In the genomic region with DNA sequence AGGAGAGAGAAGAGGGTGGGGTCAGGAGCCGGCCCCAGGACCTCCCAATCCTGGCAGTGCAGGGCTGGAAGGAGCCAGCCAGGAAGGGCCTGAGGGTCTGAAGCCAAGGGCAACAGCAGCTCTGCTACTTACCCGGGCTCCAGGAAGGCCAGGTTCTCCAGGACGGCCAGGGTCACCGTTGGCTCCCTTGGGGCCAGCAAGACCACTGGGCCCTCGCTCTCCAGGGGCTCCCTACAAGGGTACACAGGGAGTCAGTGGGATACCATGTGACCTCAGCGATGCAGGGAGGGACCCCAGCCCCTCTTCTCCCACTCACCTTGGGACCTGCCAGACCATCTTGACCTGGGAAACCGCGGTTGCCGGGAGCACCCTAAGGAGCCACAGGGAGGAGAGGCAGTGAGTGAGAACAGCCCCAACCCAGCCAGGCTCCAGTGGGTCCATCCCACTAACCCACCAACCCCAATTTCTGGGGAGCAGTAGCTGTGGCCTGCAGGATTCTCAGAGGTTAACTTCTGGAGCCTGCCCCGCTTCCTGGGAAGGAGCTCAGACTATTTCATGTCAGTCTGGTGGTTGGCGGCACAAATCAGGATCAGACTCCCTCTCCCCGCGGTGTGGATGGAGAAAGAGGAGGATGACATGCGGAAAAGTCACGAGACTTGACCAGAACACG, we compare ENCODE assay signal across 20 cellular contexts. TPM values are rescaled to one million over a fixed set of nuclear protein-coding genes. Genes with fewer than 3 reads are reported as not detected.
A peak's percentile ranks its signal among the peaks of the same experiment; 100 is the strongest.
DNase-seq lines count a peak whose midpoint lies in the region; ATAC-seq, FAIRE-seq and TF ChIP-seq lines count a peak whose summit lies in the region.
"Had no signal": no experiment of that assay in that cellular context is flagged by ENCODE, and none has a peak within 500 bp of the region (broad histone marks: within the 10 kb centered on the region; RNA-seq: fewer than 3 reads in every experiment).

No MANE protein-coding gene starts in this region.

- H3K27me3 Mint-ChIP-seq in activated B cell treated with CpG ODN at 0.5 μM for 24 hours = peaks cover 2% of the 10 kb centered on the region

- H3K36me3 Mint-ChIP-seq in activated B cell treated with CpG ODN at 0.5 μM for 24 hours (ENCODE audit: low read depth) = no peaks in the 10 kb centered on the region
- H3K36me3 Mint-ChIP-seq: CD14-positive monocyte; CD8-positive, alpha-beta T cell had no signal

- no peak overlapping the region for H3K4me2 ChIP-seq in osteoblast (ENCODE audit: insufficient read depth, low read length)
- H3K4me2 ChIP-seq: GM23338 had no signal

- no peak for ATAC-seq in activated B cell treated with CpG ODN at 0.5 μM for 24 hours (ENCODE audit: low read depth)
- ATAC-seq: CD8-positive, alpha-beta T cell; GM23338; HCT116 had no signal

- no peak overlapping the region for H3K27ac Mint-ChIP-seq in activated B cell treated with CpG ODN at 0.5 μM for 24 hours
- H3K27ac Mint-ChIP-seq: CD8-positive, alpha-beta T cell; GM23338; HFFc6 had no signal

- no peak for FAIRE-seq in kidney (lab: Jason Lieb, UNC)
- FAIRE-seq: A204.1 had no signal

- WGBS in spleen, 5 donors = 76 to 91% (median 83%) methylated on average over 8 to 16 of the region's 16 CpGs

- no peak overlapping the region for H3K4me3 Mint-ChIP-seq in activated B cell treated with CpG ODN at 0.5 μM for 24 hours
- H3K4me3 Mint-ChIP-seq: CD14-positive monocyte; CD8-positive, alpha-beta T cell; GM23338; HFFc6 had no signal

- no peaks in the 10 kb centered on the region for H3K9me3 Mint-ChIP-seq in activated B cell treated with CpG ODN at 0.5 μM for 24 hours
- H3K9me3 Mint-ChIP-seq: CD14-positive monocyte; CD8-positive, alpha-beta T cell; GM23338; HFFc6 had no signal

- H3K79me2 ChIP-seq in osteoblast (ENCODE audit: insufficient read depth, low read length) = no peaks in the 10 kb centered on the region

- TF ChIP-seq POLR2A in spleen (IDR thresholded peaks at IDR 0.05) = no peak

- H3K27me3 ChIP-seq in osteoblast (ENCODE audit: insufficient read depth, low read length) (peaks cover 10% of the 10 kb centered on the region), spleen (replicated peaks in 1 of 7) (peaks cover 0 to 3% (median 0%) of the 10 kb centered on the region in 7 donors)

- intact Hi-C loops in activated B cell treated with CpG ODN at 0.5 μM for 24 hours (cut with micrococcal nuclease) (no loop called here), kidney (cut with DNase I) (no loop called here), spleen (cut with DNase I; ENCODE audit: low total_unique reads) (no loop called here)

- POLR2A ChIA-PET in activated B cell treated with CpG ODN at 0.5 μM for 24 hours (lab: Charles Lee) = no interaction called here

- no peak for TF ChIP-seq CTCF in activated B cell treated with CpG ODN at 0.5 μM for 24 hours (IDR thresholded peaks at IDR 0.05)
- TF ChIP-seq CTCF in kidney (IDR thresholded peaks at IDR 0.05; ENCODE audit: borderline replicate concordance, extremely low read depth, insufficient read depth) = no peak
- no peak for TF ChIP-seq CTCF in osteoblast (IDR thresholded peaks at IDR 0.05; ENCODE audit: extremely low read depth, low read depth, low read length)
- TF ChIP-seq CTCF in spleen (IDR thresholded peaks at IDR 0.05 in 8 of 11, conservative IDR thresholded peaks at IDR 0.05 in 3 of 11) = no peak

- in situ Hi-C loops in ACHN (cut with HindIII; ENCODE audit: low pct_ligation_motif_present, low pct_unique_long_range_greater_than_20kb, low sequenced_read_pairs) = no loop called here

- CTCF ChIA-PET in activated B cell treated with CpG ODN at 0.5 μM for 24 hours (lab: Charles Lee) = no interaction called here

- H3K36me3 ChIP-seq in kidney (ENCODE audit: control insufficient read depth in 1 of 2, insufficient read depth in 2 of 2, low read length in 2 of 2) = no peaks in the 10 kb centered on the region
- H3K36me3 ChIP-seq in osteoblast (ENCODE audit: insufficient read depth, low read length) = no peaks in the 10 kb centered on the region
- no peaks in the 10 kb centered on the region for H3K36me3 ChIP-seq in spleen

- no peak overlapping the region for H2AFZ ChIP-seq in osteoblast (ENCODE audit: low read length)
- H2AFZ ChIP-seq: GM23338 had no signal

- DNase-seq in activated B cell treated with CpG ODN at 0.5 μM for 24 hours (peak; percentile 4), kidney (peak; percentile 62), osteoblast (ENCODE audit: insufficient read length, low spot score, missing footprints) (peak; percentile 71), spleen (peak; percentile 67), H4 (ENCODE audit: low spot score) (no peak), ACHN (no peak)
- DNase-seq in central memory CD4-positive, alpha-beta T cell = no peak
- DNase-seq: AML-193; Calu3; CD8-positive, alpha-beta T cell; DMS79 treated with DMSO at 0.1 percent for 48 hours; GF-D8; H7; HFFc6 had no signal

- H3K4me1 ChIP-seq in kidney (ENCODE audit: control insufficient read depth in 1 of 2, insufficient read depth in 1 of 2, low read depth in 1 of 2, low read length in 2 of 2) (no peaks in the 10 kb centered on the region), osteoblast (ENCODE audit: insufficient read depth, low read length) (no peaks in the 10 kb centered on the region), spleen (peaks cover 4 to 19% (median 13%) of the 10 kb centered on the region in 6 donors)

- H3K4me1 Mint-ChIP-seq in activated B cell treated with CpG ODN at 0.5 μM for 24 hours = peaks cover 26% of the 10 kb centered on the region

- no peaks in the 10 kb centered on the region for H4K20me1 ChIP-seq in osteoblast (ENCODE audit: insufficient read depth, low read length)

- H3K27ac ChIP-seq in kidney (ENCODE audit: low read depth in 2 of 2, low read length in 2 of 2) (no peak overlapping the region), osteoblast (ENCODE audit: low read depth, low read length) (no peak overlapping the region), spleen (no peak overlapping the region)

- no peak overlapping the region for H3K9ac ChIP-seq in kidney (ENCODE audit: low read length in 2 of 2)

- H3K9me3 ChIP-seq in kidney (ENCODE audit: control insufficient read depth in 1 of 2, low read length in 2 of 2) (no peaks in the 10 kb centered on the region), osteoblast (ENCODE audit: low read depth, low read length) (no peaks in the 10 kb centered on the region), spleen (no peaks in the 10 kb centered on the region)

- H3K4me3 ChIP-seq in kidney (ENCODE audit: low read length in 2 of 2) = no peak overlapping the region
- H3K4me3 ChIP-seq in osteoblast (ENCODE audit: insufficient read depth, low read length) = no peak overlapping the region
- H3K4me3 ChIP-seq in spleen = no peak overlapping the region
- H3K4me3 ChIP-seq: GM23338 had no signal

RNA-seq across cellular contexts. Expression of a gene that starts 18.5 kb away (rescaled TPM):
- total RNA-seq in activated B cell treated with CpG ODN at 0.5 μM for 24 hours (not detected in 2 replicates), kidney (not detected), osteoblast (under 0.01 TPM in 2 replicates), spleen (under 1 TPM in 3 of 7 donors, not detected in 4; 0.37 to 0.49 (median 0.47) TPM)
- polyA plus RNA-seq in kidney (ENCODE audit: insufficient read depth, low read depth, low replicate concordance) (not detected), spleen (not detected)
- total RNA-seq in H4 (2014; rRNA removed; shearing (Covaris generic)) = not detected in 2 replicates
- total RNA-seq: CD8-positive, alpha-beta T cell; HFFc6; HT-29 had no signal
- polyA plus RNA-seq: BJ, CD14-positive monocyte had no signal

RNA-seq across cellular contexts. Expression of a gene that starts 22.3 kb away (rescaled TPM):
- total RNA-seq in activated B cell treated with CpG ODN at 0.5 μM for 24 hours (24.5 and 31.3 TPM in 2 replicates), kidney (51.7 TPM), osteoblast (57.5 and 58.3 TPM in 2 replicates), spleen (100 to 1,000 TPM in 4 of 7 donors, 10 to 100 TPM in 3; 37.6 to 124 (median 109) TPM)
- polyA plus RNA-seq in kidney (ENCODE audit: insufficient read depth, low read depth, low replicate concordance) (126 TPM), spleen (10 to 100 TPM; 30.1 to 49.1 (median 40.2) TPM)
- total RNA-seq in H4 (2014; rRNA removed; shearing (Covaris generic)) = 294 and 314 TPM in 2 replicates

Comparison
In these comparisons a context has a peak if more than half of its experiments do, and no peak if none do; other contexts are left out.
1. DNase-seq: peak in activated B cell treated with CpG ODN at 0.5 μM for 24 hours (single experiment), kidney (single experiment), osteoblast (single experiment) and spleen (single experiment); none in central memory CD4-positive, alpha-beta T cell (single experiment), H4 (single experiment) and ACHN (single experiment).